Comparison of ENCODE assay signal across 1 cellular context in genomic region chr17:14308965-14309879, GRCh38.
A peak's percentile ranks its signal among the peaks of the same experiment; 100 is the strongest.
TF ChIP-seq lines count a peak whose summit lies in the region.

No MANE protein-coding gene starts in this region.

TF ChIP-seq in HepG2, 621 proteins besides CTCF, POLR2A, EP300 and RAD21 (continued from another document and continues in another):
- TF ChIP-seq, protein P1, sequence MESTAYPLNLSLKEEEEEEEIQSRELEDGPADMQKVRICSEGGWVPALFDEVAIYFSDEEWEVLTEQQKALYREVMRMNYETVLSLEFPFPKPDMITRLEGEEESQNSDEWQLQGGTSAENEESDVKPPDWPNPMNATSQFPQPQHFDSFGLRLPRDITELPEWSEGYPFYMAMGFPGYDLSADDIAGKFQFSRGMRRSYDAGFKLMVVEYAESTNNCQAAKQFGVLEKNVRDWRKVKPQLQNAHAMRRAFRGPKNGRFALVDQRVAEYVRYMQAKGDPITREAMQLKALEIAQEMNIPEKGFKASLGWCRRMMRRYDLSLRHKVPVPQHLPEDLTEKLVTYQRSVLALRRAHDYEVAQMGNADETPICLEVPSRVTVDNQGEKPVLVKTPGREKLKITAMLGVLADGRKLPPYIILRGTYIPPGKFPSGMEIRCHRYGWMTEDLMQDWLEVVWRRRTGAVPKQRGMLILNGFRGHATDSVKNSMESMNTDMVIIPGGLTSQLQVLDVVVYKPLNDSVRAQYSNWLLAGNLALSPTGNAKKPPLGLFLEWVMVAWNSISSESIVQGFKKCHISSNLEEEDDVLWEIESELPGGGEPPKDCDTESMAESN (CRISPR knock-in tag; conservative IDR thresholded peaks at IDR 0.05): peak; percentile 90
- TF ChIP-seq ZFP41 (CRISPR knock-in tag; IDR thresholded peaks at IDR 0.05; ENCODE audit: borderline replicate concordance): no peak; the same call in 1 of the 2 replicates
- TF ChIP-seq KDM1A (CRISPR knock-in tag; IDR thresholded peaks at IDR 0.05): no peak
- peak; percentile 82; the same call in 1 of the 2 replicates for TF ChIP-seq ZNF326 (CRISPR knock-in tag; IDR thresholded peaks at IDR 0.05; ENCODE audit: borderline replicate concordance)
- TF ChIP-seq, protein P2, sequence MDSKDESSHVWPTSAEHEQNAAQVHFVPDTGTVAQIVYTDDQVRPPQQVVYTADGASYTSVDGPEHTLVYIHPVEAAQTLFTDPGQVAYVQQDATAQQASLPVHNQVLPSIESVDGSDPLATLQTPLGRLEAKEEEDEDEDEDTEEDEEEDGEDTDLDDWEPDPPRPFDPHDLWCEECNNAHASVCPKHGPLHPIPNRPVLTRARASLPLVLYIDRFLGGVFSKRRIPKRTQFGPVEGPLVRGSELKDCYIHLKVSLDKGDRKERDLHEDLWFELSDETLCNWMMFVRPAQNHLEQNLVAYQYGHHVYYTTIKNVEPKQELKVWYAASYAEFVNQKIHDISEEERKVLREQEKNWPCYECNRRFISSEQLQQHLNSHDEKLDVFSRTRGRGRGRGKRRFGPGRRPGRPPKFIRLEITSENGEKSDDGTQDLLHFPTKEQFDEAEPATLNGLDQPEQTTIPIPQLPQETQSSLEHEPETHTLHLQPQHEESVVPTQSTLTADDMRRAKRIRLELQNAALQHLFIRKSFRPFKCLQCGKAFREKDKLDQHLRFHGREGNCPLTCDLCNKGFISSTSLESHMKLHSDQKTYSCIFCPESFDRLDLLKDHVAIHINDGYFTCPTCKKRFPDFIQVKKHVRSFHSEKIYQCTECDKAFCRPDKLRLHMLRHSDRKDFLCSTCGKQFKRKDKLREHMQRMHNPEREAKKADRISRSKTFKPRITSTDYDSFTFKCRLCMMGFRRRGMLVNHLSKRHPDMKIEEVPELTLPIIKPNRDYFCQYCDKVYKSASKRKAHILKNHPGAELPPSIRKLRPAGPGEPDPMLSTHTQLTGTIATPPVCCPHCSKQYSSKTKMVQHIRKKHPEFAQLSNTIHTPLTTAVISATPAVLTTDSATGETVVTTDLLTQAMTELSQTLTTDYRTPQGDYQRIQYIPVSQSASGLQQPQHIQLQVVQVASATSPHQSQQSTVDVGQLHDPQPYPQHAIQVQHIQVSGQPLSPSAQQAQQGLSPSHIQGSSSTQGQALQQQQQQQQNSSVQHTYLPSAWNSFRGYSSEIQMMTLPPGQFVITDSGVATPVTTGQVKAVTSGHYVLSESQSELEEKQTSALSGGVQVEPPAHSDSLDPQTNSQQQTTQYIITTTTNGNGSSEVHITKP (CRISPR knock-in tag; IDR thresholded peaks at IDR 0.05; ENCODE audit: low read depth): peak; percentile 78
- no peak for TF ChIP-seq ZNF33A (CRISPR knock-in tag; IDR thresholded peaks at IDR 0.05; ENCODE audit: borderline replicate concordance)
- TF ChIP-seq, protein P3, sequence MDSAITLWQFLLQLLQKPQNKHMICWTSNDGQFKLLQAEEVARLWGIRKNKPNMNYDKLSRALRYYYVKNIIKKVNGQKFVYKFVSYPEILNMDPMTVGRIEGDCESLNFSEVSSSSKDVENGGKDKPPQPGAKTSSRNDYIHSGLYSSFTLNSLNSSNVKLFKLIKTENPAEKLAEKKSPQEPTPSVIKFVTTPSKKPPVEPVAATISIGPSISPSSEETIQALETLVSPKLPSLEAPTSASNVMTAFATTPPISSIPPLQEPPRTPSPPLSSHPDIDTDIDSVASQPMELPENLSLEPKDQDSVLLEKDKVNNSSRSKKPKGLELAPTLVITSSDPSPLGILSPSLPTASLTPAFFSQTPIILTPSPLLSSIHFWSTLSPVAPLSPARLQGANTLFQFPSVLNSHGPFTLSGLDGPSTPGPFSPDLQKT (CRISPR knock-in tag; IDR thresholded peaks at IDR 0.05; ENCODE audit: borderline replicate concordance): no peak
- TF ChIP-seq NRL (CRISPR knock-in tag; IDR thresholded peaks at IDR 0.05; ENCODE audit: borderline replicate concordance): no peak
- TF ChIP-seq PHF8 (CRISPR knock-in tag; IDR thresholded peaks at IDR 0.05): peak; percentile 69
- peak; percentile 88 for TF ChIP-seq TFDP2 (CRISPR knock-in tag; IDR thresholded peaks at IDR 0.05)
- no peak for TF ChIP-seq PPARG (CRISPR knock-in tag; conservative IDR thresholded peaks at IDR 0.05)
- TF ChIP-seq ZNF143 (CRISPR knock-in tag; IDR thresholded peaks at IDR 0.05): peak; percentile 45; the same call in 1 of the 2 replicates
- TF ChIP-seq ZNF556 (CRISPR knock-in tag; IDR thresholded peaks at IDR 0.05; ENCODE audit: borderline replicate concordance): no peak
- TF ChIP-seq TEAD3 (CRISPR knock-in tag; optimal IDR thresholded peaks at IDR 0.05; ENCODE audit: borderline replicate concordance): peak; percentile 75
- no peak for TF ChIP-seq CENPX (CRISPR knock-in tag; IDR thresholded peaks at IDR 0.05)
- TF ChIP-seq YY1 (IDR thresholded peaks at IDR 0.05; ENCODE audit: insufficient read depth, insufficient replicate concordance, low read depth, low read length): peak; percentile 86
- TF ChIP-seq, protein P4, sequence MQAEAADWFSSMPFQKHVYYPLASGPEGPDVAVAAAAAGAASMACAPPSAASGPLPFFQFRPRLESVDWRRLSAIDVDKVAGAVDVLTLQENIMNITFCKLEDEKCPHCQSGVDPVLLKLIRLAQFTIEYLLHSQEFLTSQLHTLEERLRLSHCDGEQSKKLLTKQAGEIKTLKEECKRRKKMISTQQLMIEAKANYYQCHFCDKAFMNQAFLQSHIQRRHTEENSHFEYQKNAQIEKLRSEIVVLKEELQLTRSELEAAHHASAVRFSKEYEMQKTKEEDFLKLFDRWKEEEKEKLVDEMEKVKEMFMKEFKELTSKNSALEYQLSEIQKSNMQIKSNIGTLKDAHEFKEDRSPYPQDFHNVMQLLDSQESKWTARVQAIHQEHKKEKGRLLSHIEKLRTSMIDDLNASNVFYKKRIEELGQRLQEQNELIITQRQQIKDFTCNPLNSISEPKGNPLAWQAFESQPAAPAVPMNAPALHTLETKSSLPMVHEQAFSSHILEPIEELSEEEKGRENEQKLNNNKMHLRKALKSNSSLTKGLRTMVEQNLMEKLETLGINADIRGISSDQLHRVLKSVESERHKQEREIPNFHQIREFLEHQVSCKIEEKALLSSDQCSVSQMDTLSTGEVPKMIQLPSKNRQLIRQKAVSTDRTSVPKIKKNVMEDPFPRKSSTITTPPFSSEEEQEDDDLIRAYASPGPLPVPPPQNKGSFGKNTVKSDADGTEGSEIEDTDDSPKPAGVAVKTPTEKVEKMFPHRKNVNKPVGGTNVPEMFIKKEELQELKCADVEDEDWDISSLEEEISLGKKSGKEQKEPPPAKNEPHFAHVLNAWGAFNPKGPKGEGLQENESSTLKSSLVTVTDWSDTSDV (CRISPR knock-in tag; IDR thresholded peaks at IDR 0.05): no peak
- TF ChIP-seq ISX (CRISPR knock-in tag; conservative IDR thresholded peaks at IDR 0.05): no peak
- no peak for TF ChIP-seq ZNF124 (CRISPR knock-in tag; IDR thresholded peaks at IDR 0.05)
- TF ChIP-seq TGIF2 (CRISPR knock-in tag; IDR thresholded peaks at IDR 0.05): peak; percentile 56; the same call in 1 of the 2 replicates
- 0 out of 2 replicates have a peak, but pooled peaks have one; percentile 28 for TF ChIP-seq SIX1 (CRISPR knock-in tag; IDR thresholded peaks at IDR 0.05; ENCODE audit: borderline replicate concordance)
- TF ChIP-seq REST (IDR thresholded peaks at IDR 0.05; ENCODE audit: borderline replicate concordance in 1 of 2, low read depth in 1 of 2, low read length in 2 of 2): 0 out of 4 replicates have a peak, but pooled peaks of 1 of the 2 experiments have one; percentile 19
- TF ChIP-seq DNMT1 (CRISPR knock-in tag; IDR thresholded peaks at IDR 0.05): peak; percentile 66; the same call in 1 of the 2 replicates
- TF ChIP-seq ZNF205 (CRISPR knock-in tag; IDR thresholded peaks at IDR 0.05): no peak; the same call in 1 of the 2 replicates
- TF ChIP-seq TOE1 (CRISPR knock-in tag; IDR thresholded peaks at IDR 0.05): no peak
- TF ChIP-seq MED1 (CRISPR knock-in tag; IDR thresholded peaks at IDR 0.05): peak; percentile 78; the same call in 1 of the 2 replicates
- TF ChIP-seq KAT7 (CRISPR knock-in tag; IDR thresholded peaks at IDR 0.05; ENCODE audit: borderline replicate concordance): peak; percentile 84; the same call in 1 of the 2 replicates
- TF ChIP-seq TRAFD1 (CRISPR knock-in tag; IDR thresholded peaks at IDR 0.05; ENCODE audit: borderline replicate concordance): no peak
- peak; percentile 96 for TF ChIP-seq YEATS4 (CRISPR knock-in tag; IDR thresholded peaks at IDR 0.05; ENCODE audit: borderline replicate concordance)
- peak; percentile 90 for TF ChIP-seq CREB3 (CRISPR knock-in tag; IDR thresholded peaks at IDR 0.05)
- peak; percentile 58; the same call in 1 of the 2 replicates for TF ChIP-seq CHD2 (IDR thresholded peaks at IDR 0.05; ENCODE audit: low read depth, low read length)
- no peak for TF ChIP-seq NR2F6 (IDR thresholded peaks at IDR 0.05)
- peak; percentile 13; the same call in 1 of the 2 replicates for TF ChIP-seq NR2F6 (CRISPR knock-in tag; IDR thresholded peaks at IDR 0.05)
- TF ChIP-seq, protein P5, sequence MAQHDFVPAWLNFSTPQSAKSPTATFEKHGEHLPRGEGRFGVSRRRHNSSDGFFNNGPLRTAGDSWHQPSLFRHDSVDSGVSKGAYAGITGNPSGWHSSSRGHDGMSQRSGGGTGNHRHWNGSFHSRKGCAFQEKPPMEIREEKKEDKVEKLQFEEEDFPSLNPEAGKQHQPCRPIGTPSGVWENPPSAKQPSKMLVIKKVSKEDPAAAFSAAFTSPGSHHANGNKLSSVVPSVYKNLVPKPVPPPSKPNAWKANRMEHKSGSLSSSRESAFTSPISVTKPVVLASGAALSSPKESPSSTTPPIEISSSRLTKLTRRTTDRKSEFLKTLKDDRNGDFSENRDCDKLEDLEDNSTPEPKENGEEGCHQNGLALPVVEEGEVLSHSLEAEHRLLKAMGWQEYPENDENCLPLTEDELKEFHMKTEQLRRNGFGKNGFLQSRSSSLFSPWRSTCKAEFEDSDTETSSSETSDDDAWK (CRISPR knock-in tag; IDR thresholded peaks at IDR 0.05): no peak
- peak; percentile 63; the same call in 1 of the 2 replicates for TF ChIP-seq E2F5 (CRISPR knock-in tag; conservative IDR thresholded peaks at IDR 0.05)
- 0 out of 2 replicates have a peak, but pooled peaks have one; percentile 28 for TF ChIP-seq PCBP1 (IDR thresholded peaks at IDR 0.05; ENCODE audit: borderline replicate concordance, low read depth, low read length)
- no peak; the same call in none of the 2 replicates for TF ChIP-seq ZC3H4 (CRISPR knock-in tag; IDR thresholded peaks at IDR 0.05; ENCODE audit: borderline replicate concordance)
- no peak for TF ChIP-seq SMARCC2 (IDR thresholded peaks at IDR 0.05)
- TF ChIP-seq SETDB1 (CRISPR knock-in tag; IDR thresholded peaks at IDR 0.05; ENCODE audit: borderline replicate concordance): no peak
- 0 out of 2 replicates have a peak, but pooled peaks have one; percentile 42 for TF ChIP-seq JUND (CRISPR knock-in tag; IDR thresholded peaks at IDR 0.05)
- peak; percentile 47 for TF ChIP-seq HNRNPLL (IDR thresholded peaks at IDR 0.05; ENCODE audit: low read depth, low read length, poor library complexity, severe bottlenecking)
- peak; percentile 75; the same call in 1 of the 2 replicates for TF ChIP-seq ZNF768 (CRISPR knock-in tag; IDR thresholded peaks at IDR 0.05)
